Comparison of ENCODE assay signal across 8 cellular contexts in genomic region chr14:20632831-20633771, GRCh38. TPM values are rescaled to one million over a fixed set of nuclear protein-coding genes. Genes with fewer than 3 reads are reported as not detected.
DNase-seq lines count a peak whose midpoint lies in the region; ATAC-seq and TF ChIP-seq lines count a peak whose summit lies in the region.

No MANE protein-coding gene starts in this region.

- CTCF ChIA-PET in CD4-positive, alpha-beta T cell (lab: Charles Lee), result interaction anchor here (2.3 kb wide), 1 partner anchor 20 kb away, joined by 13 read pairs; no protein-coding TSS in a partner anchor

- 3 to 6% (median 4%) methylated on average over 46 of the region's 46 CpGs for WGBS in psoas muscle, 3 donors

- H3K9me3 ChIP-seq in CD4-positive, alpha-beta T cell (ENCODE audit: control insufficient read depth, low read length), result no peaks in the 10 kb centered on the region
- no peaks in the 10 kb centered on the region for H3K9me3 ChIP-seq in left ventricle myocardium inferior (replicated peaks)
- H3K9me3 ChIP-seq in psoas muscle, result no peaks in the 10 kb centered on the region

- H3K4me1 Mint-ChIP-seq in CD4-positive, alpha-beta T cell (ENCODE audit: low read depth), result peaks cover 52% of the 10 kb centered on the region
- H3K4me1 Mint-ChIP-seq in activated naive CD4-positive, alpha-beta T cell treated with anti-CD3 and anti-CD28 coated beads, Interleukin-2, amount 50 U/mL, for 24 hours, result peaks cover 47% of the 10 kb centered on the region

- peak overlapping the region; percentile 97 for H3K4me3 Mint-ChIP-seq in CD4-positive, alpha-beta T cell
- H3K4me3 Mint-ChIP-seq in activated naive CD4-positive, alpha-beta T cell treated with anti-CD3 and anti-CD28 coated beads, Interleukin-2, amount 50 U/mL, for 24 hours, result peak overlapping the region; percentile 87

- POLR2A ChIA-PET in CD4-positive, alpha-beta T cell (lab: Charles Lee), result interaction anchor here (0.7 to 3.8 kb wide), 10 partner anchors 19 to 312 kb away, joined by 3 to 65 read pairs (median 6); partner anchors contain the start of genes PARP2, PIP4P1, RNASE4 and TEP1

- H3K27me3 ChIP-seq in CD4-positive, alpha-beta T cell (ENCODE audit: control insufficient read depth, insufficient read depth, low read length), result peaks cover 5% of the 10 kb centered on the region
- H3K27me3 ChIP-seq in left ventricle myocardium inferior (ENCODE audit: low read depth) (peaks cover 65% of the 10 kb centered on the region), psoas muscle (ENCODE audit: insufficient read depth in 3 of 3, low read length in 2 of 3) (peaks cover 0 to 81% (median 15%) of the 10 kb centered on the region in 3 donors)

- peaks cover 25% of the 10 kb centered on the region for H3K27me3 Mint-ChIP-seq in CD4-positive, alpha-beta T cell
- peaks cover 15% of the 10 kb centered on the region for H3K27me3 Mint-ChIP-seq in activated naive CD4-positive, alpha-beta T cell treated with anti-CD3 and anti-CD28 coated beads, Interleukin-2, amount 50 U/mL, for 24 hours

- peaks cover 3% of the 10 kb centered on the region for H3K9me3 Mint-ChIP-seq in CD4-positive, alpha-beta T cell
- no peaks in the 10 kb centered on the region for H3K9me3 Mint-ChIP-seq in activated naive CD4-positive, alpha-beta T cell treated with anti-CD3 and anti-CD28 coated beads, Interleukin-2, amount 50 U/mL, for 24 hours

- peaks cover 31% of the 10 kb centered on the region for H3K4me1 ChIP-seq in left ventricle myocardium inferior
- peaks cover 12% of the 10 kb centered on the region for H3K4me1 ChIP-seq in psoas muscle

- peak overlapping the region; percentile 94 for H3K27ac Mint-ChIP-seq in CD4-positive, alpha-beta T cell
- H3K27ac Mint-ChIP-seq in activated naive CD4-positive, alpha-beta T cell treated with anti-CD3 and anti-CD28 coated beads, Interleukin-2, amount 50 U/mL, for 24 hours, result peak overlapping the region; percentile 94

- no peak for TF ChIP-seq CTCF in CD4-positive, alpha-beta T cell (IDR thresholded peaks at IDR 0.05)
- TF ChIP-seq CTCF in GM20000 (IDR thresholded peaks at IDR 0.05; ENCODE audit: extremely low read depth, missing control alignments) (no peak), left ventricle myocardium inferior (IDR thresholded peaks at IDR 0.05; ENCODE audit: borderline replicate concordance) (no peak), psoas muscle (IDR thresholded peaks at IDR 0.05) (no peak)

- H3K4me3 ChIP-seq in left ventricle myocardium inferior (peak overlapping the region; percentile 54), psoas muscle (peak overlapping the region; percentile 49)

- H3K36me3 ChIP-seq in left ventricle myocardium inferior (no peaks in the 10 kb centered on the region), psoas muscle (ENCODE audit: insufficient read depth in 1 of 2, low read depth in 1 of 2) (no peaks in the 10 kb centered on the region)

- no peak overlapping the region for H3K27ac ChIP-seq in CD4-positive, alpha-beta T cell (ENCODE audit: low read depth, low read length)
- H3K27ac ChIP-seq in left ventricle myocardium inferior (replicated peaks), result no peak overlapping the region
- H3K27ac ChIP-seq in psoas muscle, result no peak overlapping the region

- peaks cover 25% of the 10 kb centered on the region for H3K36me3 Mint-ChIP-seq in CD4-positive, alpha-beta T cell (ENCODE audit: low read depth)
- no peaks in the 10 kb centered on the region for H3K36me3 Mint-ChIP-seq in activated naive CD4-positive, alpha-beta T cell treated with anti-CD3 and anti-CD28 coated beads, Interleukin-2, amount 50 U/mL, for 24 hours

- DNase-seq in CD4-positive, alpha-beta T cell, result peak in 7 of 10 experiments; percentile 15 to 58 (median 47)
- DNase-seq in GM20000 (ENCODE audit: low spot score), result peak; percentile 61
- peak; percentile 95 for DNase-seq in HT1080 (ENCODE audit: low read depth)
- DNase-seq in SHP77 (lab: John Stamatoyannopoulos, UW), result peak; percentile 34 to 78
- no peak for DNase-seq in left ventricle myocardium inferior
- no peak for DNase-seq in psoas muscle

- intact Hi-C loops in CD4-positive, alpha-beta T cell (cut with DNase I, micrococcal nuclease), result loop anchor here (2.0 to 5.0 kb wide), 2 partner anchors 20 to 49 kb away; partner anchors contain the start of gene RNASE4 (in 1 of the 2)
- intact Hi-C loops in left ventricle myocardium inferior (cut with micrococcal nuclease) (no loop called here), psoas muscle (cut with DNase I) (loop anchor here in 1 of 2 donors (5.0 kb wide), 1 partner anchor 49 kb away; the partner anchor contains the start of gene RNASE4)

- ATAC-seq in CD4-positive, alpha-beta T cell (ENCODE audit: poor library complexity), result peak; percentile 58
- ATAC-seq in psoas muscle (peak; percentile 40 to 60 (median 60)), GM18873 (IDR thresholded peaks at IDR 0.05; ENCODE audit: low FRiP score, unreplicated experiment) (no peak)

RNA-seq across cellular contexts. Expression of gene OR6S1, which starts 8.4 kb away (rescaled TPM):
- total RNA-seq in CD4-positive, alpha-beta T cell, result not detected
- not detected in 2 replicates for total RNA-seq in HT1080 (2014; rRNA removed; shearing (Covaris generic))
- polyA plus RNA-seq in HT1080 (2015; cell fraction: cytosol; rRNA removed), result not detected in 2 replicates
- not detected in 2 replicates for polyA plus RNA-seq in HT1080 (2015; cell fraction: nucleus; rRNA removed)
- not detected for total RNA-seq in left ventricle myocardium inferior
- total RNA-seq in psoas muscle, result not detected
- not detected for polyA plus RNA-seq in psoas muscle

RNA-seq across cellular contexts. Expression of gene RNASE12, which starts 41.9 kb away (rescaled TPM):
- total RNA-seq in CD4-positive, alpha-beta T cell, result not detected
- not detected in 2 replicates for total RNA-seq in HT1080 (2014; rRNA removed; shearing (Covaris generic))
- polyA plus RNA-seq in HT1080 (2015; cell fraction: cytosol; rRNA removed), result not detected in 2 replicates
- not detected in 2 replicates for polyA plus RNA-seq in HT1080 (2015; cell fraction: nucleus; rRNA removed)
- total RNA-seq in left ventricle myocardium inferior (not detected), psoas muscle (not detected)
- polyA plus RNA-seq in psoas muscle, result not detected

RNA-seq across cellular contexts. Expression of gene RNASE11, which starts 45.3 kb away (rescaled TPM):
- total RNA-seq in CD4-positive, alpha-beta T cell, result not detected
- not detected in 2 replicates for total RNA-seq in HT1080 (2014; rRNA removed; shearing (Covaris generic))
- not detected in 2 replicates for polyA plus RNA-seq in HT1080 (2015; cell fraction: cytosol; rRNA removed)
- not detected in 2 replicates for polyA plus RNA-seq in HT1080 (2015; cell fraction: nucleus; rRNA removed)
- total RNA-seq in left ventricle myocardium inferior (not detected), psoas muscle (not detected)
- not detected for polyA plus RNA-seq in psoas muscle

RNA-seq across cellular contexts. Expression of gene RNASE4, which starts 51.3 kb away (rescaled TPM):
- under 1 TPM; 0.11 to 0.38 TPM for total RNA-seq in CD4-positive, alpha-beta T cell
- 0.82 and 0.87 TPM in 2 replicates for total RNA-seq in HT1080 (2014; rRNA removed; shearing (Covaris generic))
- polyA plus RNA-seq in HT1080 (2015; cell fraction: cytosol; rRNA removed), result 0.64 and 1.3 TPM in 2 replicates
- 0.66 and 3.1 TPM in 2 replicates for polyA plus RNA-seq in HT1080 (2015; cell fraction: nucleus; rRNA removed)
- total RNA-seq in left ventricle myocardium inferior, result 9.0 TPM
- 10 to 100 TPM in 1 of 4 donors, 1 to 10 TPM in 2, under 1 TPM in 1; 0.77 to 11.1 (median 4.2) TPM for total RNA-seq in psoas muscle
- polyA plus RNA-seq in psoas muscle, result 10 to 100 TPM in 1 of 3 donors, 1 to 10 TPM in 2; 7.6 to 10.7 (median 8.6) TPM

RNA-seq across cellular contexts. Expression of gene ANG, which starts 55.5 kb away (rescaled TPM):
- under 1 TPM; 0.27 to 0.92 TPM for total RNA-seq in CD4-positive, alpha-beta T cell
- total RNA-seq in HT1080 (2014; rRNA removed; shearing (Covaris generic)), result 0.33 and 0.77 TPM in 2 replicates
- polyA plus RNA-seq in HT1080 (2015; cell fraction: cytosol; rRNA removed), result 1.1 and 2.3 TPM in 2 replicates
- 0.84 and 1.1 TPM in 2 replicates for polyA plus RNA-seq in HT1080 (2015; cell fraction: nucleus; rRNA removed)
- total RNA-seq in left ventricle myocardium inferior (3.7 TPM), psoas muscle (1 to 10 TPM; 1.3 to 6.5 (median 1.8) TPM)
- polyA plus RNA-seq in psoas muscle, result 1 to 10 TPM; 3.5 to 4.8 (median 3.5) TPM

Comparison
In these comparisons a context has a peak if more than half of its experiments do, and no peak if none do; other contexts are left out.
1. DNase-seq: peak in CD4-positive, alpha-beta T cell (7 of 10), GM20000 (single experiment), HT1080 (single experiment) and SHP77 (2 of 2); none in left ventricle myocardium inferior (single experiment) and psoas muscle (0 of 2).